27 cellular contexts compared by ENCODE assay signal in the genomic region with DNA sequence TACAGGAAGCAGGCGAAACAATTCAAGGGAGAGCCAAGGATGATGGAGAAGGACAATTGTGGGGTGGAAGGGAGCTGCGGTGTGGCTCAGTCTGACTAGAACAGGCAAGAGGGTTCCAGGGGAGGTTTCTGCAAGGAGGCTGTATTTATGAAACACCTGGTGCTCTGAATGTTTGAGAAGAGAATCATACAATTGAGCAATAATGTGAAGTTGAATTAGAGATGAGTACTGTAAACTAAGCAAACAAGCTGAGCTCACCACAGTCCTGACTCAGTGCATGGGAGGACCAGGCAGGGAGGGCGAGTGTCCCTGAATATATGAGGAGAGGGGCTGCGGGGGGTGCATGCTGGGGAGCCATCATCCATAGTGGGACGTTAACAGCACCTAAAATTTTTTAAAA.
DNase-seq lines count a peak whose midpoint lies in the region; ATAC-seq and TF ChIP-seq lines count a peak whose summit lies in the region.
"Had no signal": no experiment of that assay in that cellular context is flagged by ENCODE, and none has a peak within 500 bp of the region (broad histone marks: within the 10 kb centered on the region; RNA-seq: fewer than 3 reads in every experiment).

No MANE protein-coding gene starts in this region.

- H3K9ac ChIP-seq in PC-3 (ENCODE audit: low read length) = no peak overlapping the region

- peak overlapping the region; percentile 29 for H3K4me2 ChIP-seq in PC-3 (ENCODE audit: low read length)
- H3K4me2 ChIP-seq: GM23338 had no signal

- no peaks in the 10 kb centered on the region for H4K20me1 ChIP-seq in PC-3 (ENCODE audit: low read length)

- H3K27me3 ChIP-seq in breast epithelium = no peaks in the 10 kb centered on the region
- H3K27me3 ChIP-seq in PC-3 (ENCODE audit: low read length) = no peaks in the 10 kb centered on the region
- no peaks in the 10 kb centered on the region for H3K27me3 ChIP-seq in uterus

- H3K9me3 Mint-ChIP-seq in MCF 10A (ENCODE audit: unreplicated experiment) = no peaks in the 10 kb centered on the region
- H3K9me3 Mint-ChIP-seq in effector memory CD8-positive, alpha-beta T cell = peaks cover 6 to 8% of the 10 kb centered on the region in 2 donors
- H3K9me3 Mint-ChIP-seq: GM23338 had no signal

- no peak overlapping the region for H3K27ac Mint-ChIP-seq in MCF 10A (ENCODE audit: low read depth, unreplicated experiment)
- H3K27ac Mint-ChIP-seq in effector memory CD8-positive, alpha-beta T cell = no peak overlapping the region
- H3K27ac Mint-ChIP-seq: activated CD4-positive, alpha-beta memory T cell treated with anti-CD3 and anti-CD28 coated beads for 36 hours; activated naive CD4-positive, alpha-beta T cell treated with anti-CD3 and anti-CD28 coated beads, Interleukin-2, amount 50 U/mL, for 24 hours; activated T-helper 17 cell treated with anti-CD3 and anti-CD28 coated beads, Interleukin-2, amount 50 U/mL, for 72 hours; GM23338; naive thymus-derived CD4-positive, alpha-beta T cell had no signal

- TF ChIP-seq CTCF in MCF 10A (IDR thresholded peaks at IDR 0.05; ENCODE audit: unreplicated experiment) = no peak
- TF ChIP-seq CTCF in breast epithelium (IDR thresholded peaks at IDR 0.05) = no peak
- no peak for TF ChIP-seq CTCF in PC-3 (conservative IDR thresholded peaks at IDR 0.05; ENCODE audit: low read depth, low read length)
- TF ChIP-seq CTCF in uterus (IDR thresholded peaks at IDR 0.05) = no peak

- H3K36me3 ChIP-seq in breast epithelium = no peaks in the 10 kb centered on the region
- no peaks in the 10 kb centered on the region for H3K36me3 ChIP-seq in PC-3 (ENCODE audit: low read depth, low read length)
- no peaks in the 10 kb centered on the region for H3K36me3 ChIP-seq in uterus

- H3K4me3 ChIP-seq in breast epithelium = no peak overlapping the region
- no peak overlapping the region for H3K4me3 ChIP-seq in PC-3 (ENCODE audit: low read length)
- no peak overlapping the region for H3K4me3 ChIP-seq in uterus
- H3K4me3 ChIP-seq: GM23338 had no signal

- ATAC-seq in PC-3 (peak; percentile 94), GM21423 (IDR thresholded peaks at IDR 0.05; ENCODE audit: unreplicated experiment) (no peak)
- ATAC-seq in effector memory CD8-positive, alpha-beta T cell (replicated peaks) = no peak
- ATAC-seq: activated CD4-positive, CD25-positive, alpha-beta regulatory T cell treated with anti-CD3 and anti-CD28 coated beads, Interleukin-2, amount 50 U/mL, for 24 hours; activated T-helper 17 cell treated with anti-CD3 and anti-CD28 coated beads, Interleukin-2, amount 50 U/mL, for 72 hours; GM23338; left lobe of liver; naive thymus-derived CD4-positive, alpha-beta T cell had no signal

- H3K4me1 Mint-ChIP-seq in MCF 10A (ENCODE audit: insufficient read depth, unreplicated experiment) = no peaks in the 10 kb centered on the region
- H3K4me1 Mint-ChIP-seq in effector memory CD8-positive, alpha-beta T cell (ENCODE audit: low read depth in 2 of 2) = no peaks in the 10 kb centered on the region
- H3K4me1 Mint-ChIP-seq: activated naive CD4-positive, alpha-beta T cell treated with anti-CD3 and anti-CD28 coated beads, Interleukin-2, amount 50 U/mL, for 24 hours; activated T-helper 17 cell treated with anti-CD3 and anti-CD28 coated beads, Interleukin-2, amount 50 U/mL, for 72 hours; central memory CD8-positive, alpha-beta T cell; naive thymus-derived CD4-positive, alpha-beta T cell had no signal

- no peaks in the 10 kb centered on the region for H3K27me3 Mint-ChIP-seq in MCF 10A (ENCODE audit: insufficient read depth, unreplicated experiment)
- no peaks in the 10 kb centered on the region for H3K27me3 Mint-ChIP-seq in effector memory CD8-positive, alpha-beta T cell
- H3K27me3 Mint-ChIP-seq: activated CD4-positive, alpha-beta memory T cell treated with anti-CD3 and anti-CD28 coated beads for 36 hours; activated naive CD4-positive, alpha-beta T cell treated with anti-CD3 and anti-CD28 coated beads, Interleukin-2, amount 50 U/mL, for 24 hours; activated T-helper 17 cell treated with anti-CD3 and anti-CD28 coated beads, Interleukin-2, amount 50 U/mL, for 72 hours; central memory CD8-positive, alpha-beta T cell; naive thymus-derived CD4-positive, alpha-beta T cell had no signal

- H2AFZ ChIP-seq in PC-3 (ENCODE audit: low read length) = no peak overlapping the region
- H2AFZ ChIP-seq: GM23338 had no signal

- DNase-seq in MCF 10A (ENCODE audit: unreplicated experiment) (peak; percentile 60), breast epithelium (ENCODE audit: low spot score in 2 of 2) (no peak), PC-3 (peak; percentile 89), epithelial cell of prostate (ENCODE audit: low read depth, low spot score) (peak; percentile 49), uterus (no peak), NCI-H226 (no peak)
- no peak for DNase-seq in effector memory CD8-positive, alpha-beta T cell
- DNase-seq: activated CD4-positive, alpha-beta memory T cell treated with anti-CD3 and anti-CD28 coated beads for 36 hours; activated CD8-positive, alpha-beta memory T cell treated with anti-CD3 and anti-CD28 coated beads, Interleukin-2, amount 50 U/mL, for 48 hours; aorta; GDM1; KBM-7; MV-4-11; naive thymus-derived CD4-positive, alpha-beta T cell; NCI-H146; NCI-H2171 treated with DMSO at 0.1 percent for 48 hours; NCI-H82; nucleus accumbens; stimulated activated CD4-positive, alpha-beta T cell treated with anti-CD3 and anti-CD28 coated beads, Interleukin-4, amount 100 ng/mL, for 24 hours; stimulated activated naive CD4-positive, alpha-beta T cell had no signal

- H3K36me3 Mint-ChIP-seq in MCF 10A (ENCODE audit: insufficient read depth, unreplicated experiment) = no peaks in the 10 kb centered on the region
- no peaks in the 10 kb centered on the region for H3K36me3 Mint-ChIP-seq in effector memory CD8-positive, alpha-beta T cell (ENCODE audit: insufficient read depth)

- H3K79me2 ChIP-seq in PC-3 (ENCODE audit: low read length) = no peaks in the 10 kb centered on the region

- H3K4me1 ChIP-seq in breast epithelium (no peaks in the 10 kb centered on the region), PC-3 (ENCODE audit: insufficient read depth, low read length) (peaks cover 37% of the 10 kb centered on the region), uterus (no peaks in the 10 kb centered on the region)

- no peaks in the 10 kb centered on the region for H3K9me3 ChIP-seq in breast epithelium
- H3K9me3 ChIP-seq in PC-3 (ENCODE audit: low read length) = no peaks in the 10 kb centered on the region
- H3K9me3 ChIP-seq in uterus = no peaks in the 10 kb centered on the region

- H3F3A ChIP-seq in PC-3 (ENCODE audit: low read length, unreplicated experiment) = no peaks in the 10 kb centered on the region

- H3K27ac ChIP-seq in breast epithelium (no peak overlapping the region), PC-3 (ENCODE audit: low read length) (peak overlapping the region; percentile 53), epithelial cell of prostate (peak overlapping the region; percentile 62), uterus (no peak overlapping the region)

- no peak overlapping the region for H3K4me3 Mint-ChIP-seq in MCF 10A (ENCODE audit: unreplicated experiment)
- H3K4me3 Mint-ChIP-seq in effector memory CD8-positive, alpha-beta T cell = no peak overlapping the region
- H3K4me3 Mint-ChIP-seq: activated CD4-positive, alpha-beta memory T cell treated with anti-CD3 and anti-CD28 coated beads for 36 hours; activated naive CD4-positive, alpha-beta T cell treated with anti-CD3 and anti-CD28 coated beads, Interleukin-2, amount 50 U/mL, for 24 hours; activated T-helper 17 cell treated with anti-CD3 and anti-CD28 coated beads, Interleukin-2, amount 50 U/mL, for 72 hours; central memory CD8-positive, alpha-beta T cell; GM23338; naive thymus-derived CD4-positive, alpha-beta T cell had no signal

- TF ChIP-seq POLR2A in breast epithelium (IDR thresholded peaks at IDR 0.05) (no peak), uterus (IDR thresholded peaks at IDR 0.05) (no peak)

- POLR2A ChIA-PET in MCF 10A (lab: Yijun Ruan, JAX) = interaction anchor here (0.6 to 1.3 kb wide), 6 partner anchors 45 to 1985 kb away, joined by 3 read pairs; no protein-coding TSS in a partner anchor
- POLR2A ChIA-PET in PC-3 (lab: Charles Lee; ENCODE audit: unreplicated experiment) = no interaction called here

- CTCF ChIA-PET in MCF 10A (lab: Yijun Ruan, JAX) = interaction anchor here (0.6 to 0.9 kb wide), 3 partner anchors 23 to 1808 kb away, joined by 3 read pairs; no protein-coding TSS in a partner anchor
- CTCF ChIA-PET in PC-3 (lab: Charles Lee) = no interaction called here

- no peaks in the 10 kb centered on the region for H3K9me2 ChIP-seq in PC-3 (replicated peaks; ENCODE audit: low read length)

- intact Hi-C loops in MCF 10A (cut with micrococcal nuclease) (no loop called here), breast epithelium (cut with DNase I; ENCODE audit: low total_unique reads) (no loop called here), PC-3 (cut with micrococcal nuclease) (no loop called here), uterus (cut with DNase I; ENCODE audit: low total_unique reads) (no loop called here)

- BruUV-seq in MCF 10A (replicated peaks; lab: Mats Ljungman, UMichigan) (no TSS peak), PC-3 (replicated peaks; lab: Mats Ljungman, UMichigan) (no TSS peak)

Comparison
In these comparisons a context has a peak if more than half of its experiments do, and no peak if none do; other contexts are left out.
1. DNase-seq: peak in MCF 10A (single experiment), PC-3 (single experiment) and epithelial cell of prostate (single experiment); none in breast epithelium (0 of 2), uterus (0 of 2), NCI-H226 (single experiment) and effector memory CD8-positive, alpha-beta T cell (0 of 3).
2. H3K27ac ChIP-seq: peak in PC-3 (single experiment) and epithelial cell of prostate (single experiment); none in breast epithelium (0 of 2) and uterus (0 of 2).